ENCODE assay signal across 17 cellular contexts in genomic region chr16:68577352-68577853, GRCh38. TPM values are rescaled to one million over a fixed set of nuclear protein-coding genes. Genes with fewer than 3 reads are reported as not detected.
A peak's percentile ranks its signal among the peaks of the same experiment; 100 is the strongest.
DNase-seq lines count a peak whose midpoint lies in the region; ATAC-seq and TF ChIP-seq lines count a peak whose summit lies in the region.
"Had no signal": no experiment of that assay in that cellular context is flagged by ENCODE, and none has a peak within 500 bp of the region (broad histone marks: within the 10 kb centered on the region; RNA-seq: fewer than 3 reads in every experiment).

No MANE protein-coding gene starts in this region.

- peak overlapping the region; percentile 20 for H3K27ac Mint-ChIP-seq in activated T-cell treated with anti-CD3 and anti-CD28 coated beads, Interleukin-2, amount 50 U/mL, for 72 hours
- H3K27ac Mint-ChIP-seq in endodermal cell = no peak overlapping the region
- H3K27ac Mint-ChIP-seq: B cell; CD4-positive, alpha-beta T cell; CD8-positive, alpha-beta T cell had no signal

- DNase-seq in activated T-cell treated with anti-CD3 and anti-CD28 coated beads, Interleukin-2, amount 50 U/mL, for 72 hours = no peak
- DNase-seq in activated T-cell treated with anti-CD3 and anti-CD28 coated beads for 4 hours (no peak), endodermal cell (no peak), SIG-M5 (lab: John Stamatoyannopoulos, UW) (no peak)
- DNase-seq: AML-193; Caco-2; Calu3; CD4-positive, alpha-beta T cell; CD8-positive, alpha-beta T cell; DMS79 treated with DMSO at 0.1 percent for 48 hours; GF-D8 had no signal

- H3K4me3 Mint-ChIP-seq in activated T-cell treated with anti-CD3 and anti-CD28 coated beads, Interleukin-2, amount 50 U/mL, for 72 hours = no peak overlapping the region
- no peak overlapping the region for H3K4me3 Mint-ChIP-seq in endodermal cell
- H3K4me3 Mint-ChIP-seq: B cell; CD4-positive, alpha-beta T cell; CD8-positive, alpha-beta T cell had no signal

- no peak for TF ChIP-seq CTCF in HEK293 (tag by site-specific recombination; IDR thresholded peaks at IDR 0.05)
- no peak for TF ChIP-seq CTCF in endodermal cell (conservative IDR thresholded peaks at IDR 0.05)

- no peak overlapping the region for H3K9ac ChIP-seq in endodermal cell (ENCODE audit: extremely low read depth, low read length, poor library complexity, severe bottlenecking)
- H3K9ac ChIP-seq: BLaER1 treated with 17β-estradiol and CSF1 and Interleukin-3, amounts not matched to agents 10 nM and 100 nM had no signal

- ATAC-seq in activated T-cell treated with anti-CD3 and anti-CD28 coated beads, Interleukin-2, amount 50 U/mL, for 72 hours (replicated peaks in 1 of 2) = no peak
- ATAC-seq: A549; CD8-positive, alpha-beta T cell had no signal

- H3K9me3 ChIP-seq in HEK293 (ENCODE audit: control insufficient read depth, insufficient read depth, low read depth, low read length) (no peaks in the 10 kb centered on the region), endodermal cell (ENCODE audit: control insufficient read depth, low read length) (peaks cover 72% of the 10 kb centered on the region)

- H3K4me1 ChIP-seq in HEK293 (ENCODE audit: control insufficient read depth, insufficient read depth, low read length) (no peaks in the 10 kb centered on the region), endodermal cell (ENCODE audit: control insufficient read depth, insufficient read depth, low read length) (no peaks in the 10 kb centered on the region)
- H3K4me1 ChIP-seq: A549; BLaER1 treated with 17β-estradiol and CSF1 and Interleukin-3, amounts not matched to agents 10 nM and 100 nM; Caco-2 had no signal

- H3K36me3 Mint-ChIP-seq in activated T-cell treated with anti-CD3 and anti-CD28 coated beads, Interleukin-2, amount 50 U/mL, for 72 hours (ENCODE audit: insufficient read depth in 2 of 2) = peaks cover 31 to 48% of the 10 kb centered on the region in 2 donors
- H3K36me3 Mint-ChIP-seq in endodermal cell (ENCODE audit: low read depth) = peaks cover 29% of the 10 kb centered on the region

- 92 to 93% methylated on average over 2 of the region's 2 CpGs for WGBS in endodermal cell (ENCODE audit: insufficient coverage in 1 of 2, insufficient read length in 1 of 2), 2 experiments

- no peaks in the 10 kb centered on the region for H3K27me3 Mint-ChIP-seq in activated T-cell treated with anti-CD3 and anti-CD28 coated beads, Interleukin-2, amount 50 U/mL, for 72 hours (ENCODE audit: low read depth)
- peaks cover 1% of the 10 kb centered on the region for H3K27me3 Mint-ChIP-seq in endodermal cell (ENCODE audit: insufficient read depth)
- H3K27me3 Mint-ChIP-seq: B cell; CD4-positive, alpha-beta T cell had no signal

- CTCF ChIA-PET in HEK293 (lab: Yijun Ruan, JAX) = no interaction called here

- POLR2A ChIA-PET in HEK293 (lab: Yijun Ruan, JAX) = no interaction called here

- H3K36me3 ChIP-seq in HEK293 (ENCODE audit: control insufficient read depth in 2 of 2, insufficient read depth in 1 of 2, low read length in 2 of 2) = no peaks in the 10 kb centered on the region
- no peaks in the 10 kb centered on the region for H3K36me3 ChIP-seq in endodermal cell (ENCODE audit: control insufficient read depth, insufficient read depth, low read length)

- H3K27ac ChIP-seq in HEK293 (ENCODE audit: extremely low read depth, low read depth, low read length) = no peak overlapping the region
- no peak overlapping the region for H3K27ac ChIP-seq in endodermal cell (ENCODE audit: low read depth, low read length)
- H3K27ac ChIP-seq: 22Rv1; A549; BLaER1 treated with 17β-estradiol and CSF1 and Interleukin-3, amounts not matched to agents 10 nM and 100 nM; C4-2B had no signal

- H3K9me3 Mint-ChIP-seq in activated T-cell treated with anti-CD3 and anti-CD28 coated beads, Interleukin-2, amount 50 U/mL, for 72 hours = peaks cover 17 to 33% of the 10 kb centered on the region in 2 donors
- H3K9me3 Mint-ChIP-seq in endodermal cell = peaks cover 75% of the 10 kb centered on the region

- H3K27me3 ChIP-seq in endodermal cell (ENCODE audit: control insufficient read depth, insufficient read depth, low read length, poor library complexity, severe bottlenecking) = no peaks in the 10 kb centered on the region
- H3K27me3 ChIP-seq: BLaER1 treated with 17β-estradiol and CSF1 and Interleukin-3, amounts not matched to agents 10 nM and 100 nM had no signal

- H3K4me1 Mint-ChIP-seq in activated T-cell treated with anti-CD3 and anti-CD28 coated beads, Interleukin-2, amount 50 U/mL, for 72 hours (ENCODE audit: low read depth) = no peaks in the 10 kb centered on the region
- peaks cover 2% of the 10 kb centered on the region for H3K4me1 Mint-ChIP-seq in endodermal cell
- H3K4me1 Mint-ChIP-seq: B cell had no signal

- H3K4me3 ChIP-seq in HEK293 (ENCODE audit: low read depth, low read length) = no peak overlapping the region
- H3K4me3 ChIP-seq in endodermal cell (ENCODE audit: low read length) = peak overlapping the region; percentile 56
- H3K4me3 ChIP-seq: A549; BLaER1 treated with 17β-estradiol and CSF1 and Interleukin-3, amounts not matched to agents 10 nM and 100 nM had no signal

TF ChIP-seq in HEK293, 187 proteins besides CTCF, POLR2A, EP300 and RAD21:
- peak; percentile 58 for TF ChIP-seq SETDB1 (IDR thresholded peaks at IDR 0.05; ENCODE audit: insufficient read length, low read length)
- peak; percentile 38; the same call in 1 of the 2 replicates for TF ChIP-seq ZSCAN16 (tag by site-specific recombination; IDR thresholded peaks at IDR 0.05)
- no peak for TF ChIP-seq SP7 (tag by site-specific recombination; IDR thresholded peaks at IDR 0.05)

RNA-seq across cellular contexts. Expression of gene ZFP90, which starts 38.3 kb away (rescaled TPM):
- total RNA-seq in activated T-cell treated with anti-CD3 and anti-CD28 coated beads, Interleukin-2, amount 50 U/mL, for 72 hours = 10 to 100 TPM; 47.1 to 51.1 TPM
- total RNA-seq in endodermal cell = 10 to 100 TPM; 20.4 to 33.2 TPM
- 51.7 TPM for polyA plus RNA-seq in endodermal cell (2013, experiment 1 of 2)
- polyA plus RNA-seq in endodermal cell (2013, experiment 2 of 2) = 41.3 TPM
